In genomic region chr3:131526801-131527347, GRCh38 we compare ENCODE assay signal across 7 cellular contexts. TPM values are rescaled to one million over a fixed set of nuclear protein-coding genes. Genes with fewer than 3 reads are reported as not detected.
DNase-seq lines count a peak whose midpoint lies in the region; ATAC-seq and TF ChIP-seq lines count a peak whose summit lies in the region.

No MANE protein-coding gene starts in this region.

- H4K20me1 ChIP-seq in GM23338 (replicated peaks; ENCODE audit: insufficient read depth) = no peaks in the 10 kb centered on the region

- H3K4me3 ChIP-seq in GM23338 = 0 out of 2 replicates have a peak overlapping the region, but pooled peaks have one; percentile 38

- peak overlapping the region; percentile 10; the same call in 1 of the 3 replicates for H3K4me3 Mint-ChIP-seq in GM23338

- no peaks in the 10 kb centered on the region for H3K9me3 Mint-ChIP-seq in GM23338

- peak overlapping the region; percentile 91 for H2AFZ ChIP-seq in GM23338

- no peak overlapping the region for H3K27ac ChIP-seq in GM23338 (ENCODE audit: low read depth)

- no peaks in the 10 kb centered on the region for H3F3A ChIP-seq in GM23338 (replicated peaks; ENCODE audit: low read depth)

- H3K79me2 ChIP-seq in GM23338 (replicated peaks; ENCODE audit: insufficient read depth) = no peaks in the 10 kb centered on the region

- intact Hi-C loops in Right ventricle myocardium superior (cut with DNase I) = no loop called here

- peak overlapping the region; percentile 68 for H3K4me2 ChIP-seq in GM23338

- peaks cover 5% of the 10 kb centered on the region for H3K27me3 Mint-ChIP-seq in GM23338 (ENCODE audit: insufficient read depth, low read depth, poor library complexity)

- no peaks in the 10 kb centered on the region for H3K36me3 Mint-ChIP-seq in GM23338 (ENCODE audit: low read depth)

- no peaks in the 10 kb centered on the region for H3K27me3 ChIP-seq in GM23338 (ENCODE audit: insufficient read depth)

- peak; percentile 91 for DNase-seq in GM23338 (ENCODE audit: low spot score)
- peak; percentile 26 to 31 for DNase-seq in SW 1271 (lab: John Stamatoyannopoulos, UW)
- DNase-seq in Right ventricle myocardium superior = peak; percentile 78
- DNase-seq in pulmonary artery endothelial cell (ENCODE audit: low read depth, low spot score) = peak; percentile 24

- no peak overlapping the region for H3K27ac Mint-ChIP-seq in GM23338

- 0 out of 2 replicates have a peak, but pooled peaks cover 3% of the 10 kb centered on the region for H3K9me2 ChIP-seq in GM23338 (ENCODE audit: insufficient read depth)

- peak; percentile 49 to 73 for TF ChIP-seq CTCF in GM23338 (conservative IDR thresholded peaks at IDR 0.05; ENCODE audit: low read depth in 2 of 2)

- ATAC-seq in GM23338 (peak; percentile 100), Right ventricle myocardium superior (ENCODE audit: poor library complexity) (peak; percentile 95), GM19467 (IDR thresholded peaks at IDR 0.05; ENCODE audit: unreplicated experiment) (no peak), HG03460 (IDR thresholded peaks at IDR 0.05; ENCODE audit: unreplicated experiment) (no peak), GM21529 (IDR thresholded peaks at IDR 0.05; ENCODE audit: unreplicated experiment) (no peak)

- no peaks in the 10 kb centered on the region for H3K4me1 ChIP-seq in GM23338 (ENCODE audit: insufficient read depth)

- no peaks in the 10 kb centered on the region for H3K36me3 ChIP-seq in GM23338 (ENCODE audit: insufficient read depth)

- no peaks in the 10 kb centered on the region for H3K4me1 Mint-ChIP-seq in GM23338

TF ChIP-seq in GM23338, 12 proteins besides CTCF, POLR2A, EP300 and RAD21:
- TF ChIP-seq POLR2AphosphoS5 (IDR thresholded peaks at IDR 0.05; ENCODE audit: low read depth) = no peak
- TF ChIP-seq STAT1 (IDR thresholded peaks at IDR 0.05; ENCODE audit: unreplicated experiment) = no peak
- TF ChIP-seq, protein P1, sequence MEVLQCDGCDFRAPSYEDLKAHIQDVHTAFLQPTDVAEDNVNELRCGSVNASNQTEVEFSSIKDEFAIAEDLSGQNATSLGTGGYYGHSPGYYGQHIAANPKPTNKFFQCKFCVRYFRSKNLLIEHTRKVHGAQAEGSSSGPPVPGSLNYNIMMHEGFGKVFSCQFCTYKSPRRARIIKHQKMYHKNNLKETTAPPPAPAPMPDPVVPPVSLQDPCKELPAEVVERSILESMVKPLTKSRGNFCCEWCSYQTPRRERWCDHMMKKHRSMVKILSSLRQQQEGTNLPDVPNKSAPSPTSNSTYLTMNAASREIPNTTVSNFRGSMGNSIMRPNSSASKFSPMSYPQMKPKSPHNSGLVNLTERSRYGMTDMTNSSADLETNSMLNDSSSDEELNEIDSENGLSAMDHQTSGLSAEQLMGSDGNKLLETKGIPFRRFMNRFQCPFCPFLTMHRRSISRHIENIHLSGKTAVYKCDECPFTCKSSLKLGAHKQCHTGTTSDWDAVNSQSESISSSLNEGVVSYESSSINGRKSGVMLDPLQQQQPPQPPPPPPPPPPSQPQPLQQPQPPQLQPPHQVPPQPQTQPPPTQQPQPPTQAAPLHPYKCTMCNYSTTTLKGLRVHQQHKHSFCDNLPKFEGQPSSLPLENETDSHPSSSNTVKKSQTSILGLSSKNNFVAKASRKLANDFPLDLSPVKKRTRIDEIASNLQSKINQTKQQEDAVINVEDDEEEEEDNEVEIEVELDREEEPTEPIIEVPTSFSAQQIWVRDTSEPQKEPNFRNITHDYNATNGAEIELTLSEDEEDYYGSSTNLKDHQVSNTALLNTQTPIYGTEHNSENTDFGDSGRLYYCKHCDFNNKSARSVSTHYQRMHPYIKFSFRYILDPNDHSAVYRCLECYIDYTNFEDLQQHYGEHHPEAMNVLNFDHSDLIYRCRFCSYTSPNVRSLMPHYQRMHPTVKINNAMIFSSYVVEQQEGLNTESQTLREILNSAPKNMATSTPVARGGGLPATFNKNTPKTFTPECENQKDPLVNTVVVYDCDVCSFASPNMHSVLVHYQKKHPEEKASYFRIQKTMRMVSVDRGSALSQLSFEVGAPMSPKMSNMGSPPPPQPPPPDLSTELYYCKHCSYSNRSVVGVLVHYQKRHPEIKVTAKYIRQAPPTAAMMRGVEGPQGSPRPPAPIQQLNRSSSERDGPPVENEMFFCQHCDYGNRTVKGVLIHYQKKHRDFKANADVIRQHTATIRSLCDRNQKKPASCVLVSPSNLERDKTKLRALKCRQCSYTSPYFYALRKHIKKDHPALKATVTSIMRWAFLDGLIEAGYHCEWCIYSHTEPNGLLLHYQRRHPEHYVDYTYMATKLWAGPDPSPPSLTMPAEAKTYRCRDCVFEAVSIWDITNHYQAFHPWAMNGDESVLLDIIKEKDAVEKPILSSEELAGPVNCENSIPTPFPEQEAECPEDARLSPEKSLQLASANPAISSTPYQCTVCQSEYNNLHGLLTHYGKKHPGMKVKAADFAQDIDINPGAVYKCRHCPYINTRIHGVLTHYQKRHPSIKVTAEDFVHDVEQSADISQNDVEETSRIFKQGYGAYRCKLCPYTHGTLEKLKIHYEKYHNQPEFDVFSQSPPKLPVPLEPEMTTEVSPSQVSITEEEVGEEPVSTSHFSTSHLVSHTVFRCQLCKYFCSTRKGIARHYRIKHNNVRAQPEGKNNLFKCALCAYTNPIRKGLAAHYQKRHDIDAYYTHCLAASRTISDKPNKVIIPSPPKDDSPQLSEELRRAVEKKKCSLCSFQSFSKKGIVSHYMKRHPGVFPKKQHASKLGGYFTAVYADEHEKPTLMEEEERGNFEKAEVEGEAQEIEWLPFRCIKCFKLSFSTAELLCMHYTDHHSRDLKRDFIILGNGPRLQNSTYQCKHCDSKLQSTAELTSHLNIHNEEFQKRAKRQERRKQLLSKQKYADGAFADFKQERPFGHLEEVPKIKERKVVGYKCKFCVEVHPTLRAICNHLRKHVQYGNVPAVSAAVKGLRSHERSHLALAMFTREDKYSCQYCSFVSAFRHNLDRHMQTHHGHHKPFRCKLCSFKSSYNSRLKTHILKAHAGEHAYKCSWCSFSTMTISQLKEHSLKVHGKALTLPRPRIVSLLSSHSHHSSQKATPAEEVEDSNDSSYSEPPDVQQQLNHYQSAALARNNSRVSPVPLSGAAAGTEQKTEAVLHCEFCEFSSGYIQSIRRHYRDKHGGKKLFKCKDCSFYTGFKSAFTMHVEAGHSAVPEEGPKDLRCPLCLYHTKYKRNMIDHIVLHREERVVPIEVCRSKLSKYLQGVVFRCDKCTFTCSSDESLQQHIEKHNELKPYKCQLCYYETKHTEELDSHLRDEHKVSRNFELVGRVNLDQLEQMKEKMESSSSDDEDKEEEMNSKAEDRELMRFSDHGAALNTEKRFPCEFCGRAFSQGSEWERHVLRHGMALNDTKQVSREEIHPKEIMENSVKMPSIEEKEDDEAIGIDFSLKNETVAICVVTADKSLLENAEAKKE (CRISPR knock-in tag; IDR thresholded peaks at IDR 0.05) = no peak
- TF ChIP-seq, protein P2, sequence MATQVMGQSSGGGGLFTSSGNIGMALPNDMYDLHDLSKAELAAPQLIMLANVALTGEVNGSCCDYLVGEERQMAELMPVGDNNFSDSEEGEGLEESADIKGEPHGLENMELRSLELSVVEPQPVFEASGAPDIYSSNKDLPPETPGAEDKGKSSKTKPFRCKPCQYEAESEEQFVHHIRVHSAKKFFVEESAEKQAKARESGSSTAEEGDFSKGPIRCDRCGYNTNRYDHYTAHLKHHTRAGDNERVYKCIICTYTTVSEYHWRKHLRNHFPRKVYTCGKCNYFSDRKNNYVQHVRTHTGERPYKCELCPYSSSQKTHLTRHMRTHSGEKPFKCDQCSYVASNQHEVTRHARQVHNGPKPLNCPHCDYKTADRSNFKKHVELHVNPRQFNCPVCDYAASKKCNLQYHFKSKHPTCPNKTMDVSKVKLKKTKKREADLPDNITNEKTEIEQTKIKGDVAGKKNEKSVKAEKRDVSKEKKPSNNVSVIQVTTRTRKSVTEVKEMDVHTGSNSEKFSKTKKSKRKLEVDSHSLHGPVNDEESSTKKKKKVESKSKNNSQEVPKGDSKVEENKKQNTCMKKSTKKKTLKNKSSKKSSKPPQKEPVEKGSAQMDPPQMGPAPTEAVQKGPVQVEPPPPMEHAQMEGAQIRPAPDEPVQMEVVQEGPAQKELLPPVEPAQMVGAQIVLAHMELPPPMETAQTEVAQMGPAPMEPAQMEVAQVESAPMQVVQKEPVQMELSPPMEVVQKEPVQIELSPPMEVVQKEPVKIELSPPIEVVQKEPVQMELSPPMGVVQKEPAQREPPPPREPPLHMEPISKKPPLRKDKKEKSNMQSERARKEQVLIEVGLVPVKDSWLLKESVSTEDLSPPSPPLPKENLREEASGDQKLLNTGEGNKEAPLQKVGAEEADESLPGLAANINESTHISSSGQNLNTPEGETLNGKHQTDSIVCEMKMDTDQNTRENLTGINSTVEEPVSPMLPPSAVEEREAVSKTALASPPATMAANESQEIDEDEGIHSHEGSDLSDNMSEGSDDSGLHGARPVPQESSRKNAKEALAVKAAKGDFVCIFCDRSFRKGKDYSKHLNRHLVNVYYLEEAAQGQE (IDR thresholded peaks at IDR 0.05; ENCODE audit: unreplicated experiment) = no peak
- TF ChIP-seq NANOG (IDR thresholded peaks at IDR 0.05; ENCODE audit: borderline replicate concordance) = no peak
- no peak for TF ChIP-seq EZH2 (IDR thresholded peaks at IDR 0.05; ENCODE audit: low read depth, unreplicated experiment)
- no peak for TF ChIP-seq CREB1 (CRISPR knock-in tag; IDR thresholded peaks at IDR 0.05; ENCODE audit: low read depth)
- no peak for TF ChIP-seq ZNF114 (CRISPR knock-in tag; IDR thresholded peaks at IDR 0.05)
- TF ChIP-seq, protein P3, sequence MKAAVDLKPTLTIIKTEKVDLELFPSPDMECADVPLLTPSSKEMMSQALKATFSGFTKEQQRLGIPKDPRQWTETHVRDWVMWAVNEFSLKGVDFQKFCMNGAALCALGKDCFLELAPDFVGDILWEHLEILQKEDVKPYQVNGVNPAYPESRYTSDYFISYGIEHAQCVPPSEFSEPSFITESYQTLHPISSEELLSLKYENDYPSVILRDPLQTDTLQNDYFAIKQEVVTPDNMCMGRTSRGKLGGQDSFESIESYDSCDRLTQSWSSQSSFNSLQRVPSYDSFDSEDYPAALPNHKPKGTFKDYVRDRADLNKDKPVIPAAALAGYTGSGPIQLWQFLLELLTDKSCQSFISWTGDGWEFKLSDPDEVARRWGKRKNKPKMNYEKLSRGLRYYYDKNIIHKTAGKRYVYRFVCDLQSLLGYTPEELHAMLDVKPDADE (IDR thresholded peaks at IDR 0.05) = no peak
- no peak for TF ChIP-seq JUNB (IDR thresholded peaks at IDR 0.05; ENCODE audit: unreplicated experiment)
- TF ChIP-seq ZNF331 (CRISPR knock-in tag; IDR thresholded peaks at IDR 0.05; ENCODE audit: low read depth) = no peak

RNA-seq across cellular contexts. Expression of gene MRPL3, which starts 24.1 kb away (rescaled TPM):
- 185 and 199 TPM in 2 replicates for total RNA-seq in GM23338 (2014; rRNA removed; shearing (Covaris generic))
- polyA plus RNA-seq in GM23338 (2016; fragmentation: Nextera tagmentation; extraction: Ambion mirVana) = 159 and 161 TPM in 2 replicates
- total RNA-seq in Right ventricle myocardium superior (56.9 TPM), pulmonary artery endothelial cell (116 and 119 TPM in 2 replicates)

Comparison
In these comparisons a context has a peak if more than half of its experiments do, and no peak if none do; other contexts are left out.
1. ATAC-seq: peak in GM23338 (single experiment) and Right ventricle myocardium superior (single experiment); none in GM19467 (single experiment), HG03460 (single experiment) and GM21529 (single experiment).
2. DNase-seq: peak in every context shown above with its lines; median percentile 91 in GM23338; 78 in Right ventricle myocardium superior; 28 in SW 1271; 24 in pulmonary artery endothelial cell.